25 cellular contexts compared by ENCODE assay signal in genomic region chr15:52557242-52557641, GRCh38. TPM values are rescaled to one million over a fixed set of nuclear protein-coding genes. Genes with fewer than 3 reads are reported as not detected.
DNase-seq lines count a peak whose midpoint lies in the region; ATAC-seq lines count a peak whose summit lies in the region.
"Had no signal": no experiment of that assay in that cellular context is flagged by ENCODE, and none has a peak within 500 bp of the region (broad histone marks: within the 10 kb centered on the region; RNA-seq: fewer than 3 reads in every experiment).

No MANE protein-coding gene starts in this region.

- no peak for ATAC-seq in activated naive CD4-positive, alpha-beta T cell treated with anti-CD3 and anti-CD28 coated beads, Interleukin-2, amount 50 U/mL, for 72 hours
- ATAC-seq in stimulated activated effector memory CD8-positive, alpha-beta T cell treated with anti-CD3 and anti-CD28 coated beads, Interleukin-12 subunit alpha, Interleukin-12 subunit beta, amount 100 ng/mL, for 72 hours: no peak
- no peak for ATAC-seq in GM19397 (IDR thresholded peaks at IDR 0.05; ENCODE audit: unreplicated experiment)

- H3K36me3 ChIP-seq in mesenchymal stem cell (ENCODE audit: control insufficient read depth in 1 of 2, insufficient read depth in 2 of 2, low read depth in 1 of 2, low read length in 2 of 2): peaks cover 2 to 51% of the 10 kb centered on the region in 2 experiments

- H3K79me1 ChIP-seq in mesenchymal stem cell (replicated peaks; ENCODE audit: low read length, poor library complexity, severe bottlenecking): peaks cover 2% of the 10 kb centered on the region

- DNase-seq in activated naive CD4-positive, alpha-beta T cell treated with anti-CD3 and anti-CD28 coated beads, Interleukin-2, amount 50 U/mL, for 72 hours (ENCODE audit: low spot score in 2 of 2): no peak
- DNase-seq in activated naive CD4-positive, alpha-beta T cell treated with anti-CD3 and anti-CD28 coated beads, Interleukin-2, amount 10 ng/mL, durations not matched to agents 7 days and 5 days: no peak
- DNase-seq in amniotic epithelial cell (ENCODE audit: low read depth) (peak; percentile 69), mesenchymal stem cell (no peak), islet precursor cell (no peak), DMS153 treated with DMSO at 0.1 percent for 48 hours (lab: John Stamatoyannopoulos, UW; ENCODE audit: unreplicated experiment) (no peak)
- no peak for DNase-seq in stimulated activated effector memory CD8-positive, alpha-beta T cell treated with anti-CD3 and anti-CD28 coated beads, Interleukin-12 subunit alpha, Interleukin-12 subunit beta, amount 100 ng/mL, for 72 hours (ENCODE audit: low spot score in 2 of 2)
- DNase-seq: ACHN; activated CD4-positive, alpha-beta T cell treated with anti-CD3 and anti-CD28 coated beads for 4 hours; activated CD8-positive, alpha-beta memory T cell treated with anti-CD3 and anti-CD28 coated beads, Interleukin-2, amount 50 U/mL, for 4 hours; DMS153; GOT3; KBM-7; lower lobe of right lung; MV-4-11; NCI-H1694 treated with DMSO at 0.1 percent for 48 hours; NCI-H69; stimulated activated CD4-positive, alpha-beta T cell treated with anti-CD3 and anti-CD28 coated beads, Interleukin-1b, Interleukin-23, amount 100 ng/mL, for 48 hours; stimulated activated naive CD4-positive, alpha-beta T cell; tibial artery had no signal

- H2BK15ac ChIP-seq in mesenchymal stem cell (ENCODE audit: low read depth, poor library complexity, severe bottlenecking): no peak overlapping the region

- H4K91ac ChIP-seq in mesenchymal stem cell (ENCODE audit: low read length): no peak overlapping the region

- H3K9ac ChIP-seq in mesenchymal stem cell (ENCODE audit: low read length): peak overlapping the region; percentile 72
- H3K9ac ChIP-seq: parathyroid adenoma had no signal

- no peak overlapping the region for H2BK120ac ChIP-seq in mesenchymal stem cell (ENCODE audit: low read depth, low read length)

- H3K27me3 ChIP-seq in mesenchymal stem cell (ENCODE audit: control insufficient read depth in 1 of 2, insufficient read depth in 1 of 2, low read length in 2 of 2): no peaks in the 10 kb centered on the region
- H3K27me3 ChIP-seq: hepatocyte, tibial artery had no signal

- H3K9me3 Mint-ChIP-seq in activated naive CD4-positive, alpha-beta T cell treated with anti-CD3 and anti-CD28 coated beads, Interleukin-2, amount 50 U/mL, for 72 hours: no peaks in the 10 kb centered on the region
- no peaks in the 10 kb centered on the region for H3K9me3 Mint-ChIP-seq in activated naive CD4-positive, alpha-beta T cell treated with anti-CD3 and anti-CD28 coated beads, Interleukin-2, amount 10 ng/mL, durations not matched to agents 7 days and 5 days
- no peaks in the 10 kb centered on the region for H3K9me3 Mint-ChIP-seq in stimulated activated effector memory CD8-positive, alpha-beta T cell treated with anti-CD3 and anti-CD28 coated beads, Interleukin-12 subunit alpha, Interleukin-12 subunit beta, amount 100 ng/mL, for 72 hours

- no peaks in the 10 kb centered on the region for H3K9me3 ChIP-seq in mesenchymal stem cell (ENCODE audit: control insufficient read depth, low read length)
- H3K9me3 ChIP-seq: lower lobe of right lung, tibial artery had no signal

- H4K8ac ChIP-seq in mesenchymal stem cell (ENCODE audit: low read length): no peak overlapping the region

- no peak overlapping the region for H2AFZ ChIP-seq in mesenchymal stem cell (ENCODE audit: low read depth, low read length)
- H2AFZ ChIP-seq: hepatocyte, parathyroid adenoma had no signal

- peak overlapping the region; percentile 57 to 99 for H3K27ac Mint-ChIP-seq in activated naive CD4-positive, alpha-beta T cell treated with anti-CD3 and anti-CD28 coated beads, Interleukin-2, amount 50 U/mL, for 72 hours
- no peak overlapping the region for H3K27ac Mint-ChIP-seq in activated naive CD4-positive, alpha-beta T cell treated with anti-CD3 and anti-CD28 coated beads, Interleukin-2, amount 10 ng/mL, durations not matched to agents 7 days and 5 days
- peak overlapping the region; percentile 98 for H3K27ac Mint-ChIP-seq in stimulated activated effector memory CD8-positive, alpha-beta T cell treated with anti-CD3 and anti-CD28 coated beads, Interleukin-12 subunit alpha, Interleukin-12 subunit beta, amount 100 ng/mL, for 72 hours

- H2BK12ac ChIP-seq in mesenchymal stem cell (ENCODE audit: low read length in 2 of 2): no peak overlapping the region

- no peak overlapping the region for H3K4me2 ChIP-seq in mesenchymal stem cell (ENCODE audit: low read length, poor library complexity, severe bottlenecking)
- H3K4me2 ChIP-seq: hepatocyte had no signal

- H3K18ac ChIP-seq in mesenchymal stem cell (ENCODE audit: low read depth in 1 of 2, low read length in 2 of 2): no peak overlapping the region

- H3K27ac ChIP-seq in mesenchymal stem cell (ENCODE audit: low read length, poor library complexity, severe bottlenecking): no peak overlapping the region
- H3K27ac ChIP-seq: C4-2B, lower lobe of right lung, parathyroid adenoma, tibial artery had no signal

- no peak overlapping the region for H2AK5ac ChIP-seq in mesenchymal stem cell (ENCODE audit: low read length, severe bottlenecking)

- H3K4ac ChIP-seq in mesenchymal stem cell (ENCODE audit: low read depth in 1 of 2, low read length in 2 of 2): no peak overlapping the region

- no peaks in the 10 kb centered on the region for H3K27me3 Mint-ChIP-seq in activated naive CD4-positive, alpha-beta T cell treated with anti-CD3 and anti-CD28 coated beads, Interleukin-2, amount 10 ng/mL, durations not matched to agents 7 days and 5 days
- H3K27me3 Mint-ChIP-seq: activated naive CD8-positive, alpha-beta T cell had no signal

- peaks cover 3% of the 10 kb centered on the region for H3K4me1 ChIP-seq in mesenchymal stem cell (ENCODE audit: control insufficient read depth, insufficient read depth, low read depth, low read length)

- H3K4me3 Mint-ChIP-seq in activated naive CD4-positive, alpha-beta T cell treated with anti-CD3 and anti-CD28 coated beads, Interleukin-2, amount 10 ng/mL, durations not matched to agents 7 days and 5 days: no peak overlapping the region
- no peak overlapping the region for H3K4me3 Mint-ChIP-seq in stimulated activated effector memory CD8-positive, alpha-beta T cell treated with anti-CD3 and anti-CD28 coated beads, Interleukin-12 subunit alpha, Interleukin-12 subunit beta, amount 100 ng/mL, for 72 hours
- H3K4me3 Mint-ChIP-seq: activated naive CD8-positive, alpha-beta T cell had no signal

- H3K4me3 ChIP-seq in mesenchymal stem cell (ENCODE audit: insufficient read depth in 1 of 2, low read depth in 1 of 2, low read length in 2 of 2): no peak overlapping the region
- H3K4me3 ChIP-seq: hepatocyte, lower lobe of right lung, tibial artery had no signal

- no peak overlapping the region for H2BK5ac ChIP-seq in mesenchymal stem cell (ENCODE audit: low read depth, low read length, poor library complexity, severe bottlenecking)

- no peak overlapping the region for H3K14ac ChIP-seq in mesenchymal stem cell (ENCODE audit: low read length in 2 of 2)

- peaks cover 34% of the 10 kb centered on the region for H3K4me1 Mint-ChIP-seq in activated naive CD4-positive, alpha-beta T cell treated with anti-CD3 and anti-CD28 coated beads, Interleukin-2, amount 10 ng/mL, durations not matched to agents 7 days and 5 days
- H3K4me1 Mint-ChIP-seq in stimulated activated effector memory CD8-positive, alpha-beta T cell treated with anti-CD3 and anti-CD28 coated beads, Interleukin-12 subunit alpha, Interleukin-12 subunit beta, amount 100 ng/mL, for 72 hours: peaks cover 66% of the 10 kb centered on the region

- H3K23ac ChIP-seq in mesenchymal stem cell (ENCODE audit: low read length in 2 of 2): no peak overlapping the region

- peaks cover 8 to 9% of the 10 kb centered on the region in 2 donors for H3K36me3 Mint-ChIP-seq in activated naive CD4-positive, alpha-beta T cell treated with anti-CD3 and anti-CD28 coated beads, Interleukin-2, amount 50 U/mL, for 72 hours
- H3K36me3 Mint-ChIP-seq in activated naive CD4-positive, alpha-beta T cell treated with anti-CD3 and anti-CD28 coated beads, Interleukin-2, amount 10 ng/mL, durations not matched to agents 7 days and 5 days: peaks cover 26% of the 10 kb centered on the region
- peaks cover 93% of the 10 kb centered on the region for H3K36me3 Mint-ChIP-seq in stimulated activated effector memory CD8-positive, alpha-beta T cell treated with anti-CD3 and anti-CD28 coated beads, Interleukin-12 subunit alpha, Interleukin-12 subunit beta, amount 100 ng/mL, for 72 hours

- CTCF ChIA-PET in activated naive CD4-positive, alpha-beta T cell treated with anti-CD3 and anti-CD28 coated beads, Interleukin-2, amount 10 ng/mL, durations not matched to agents 7 days and 5 days (lab: Charles Lee): no interaction called here

RNA-seq across cellular contexts. Expression of gene ARPP19, which starts 11.6 kb away (rescaled TPM):
- total RNA-seq in activated naive CD4-positive, alpha-beta T cell treated with anti-CD3 and anti-CD28 coated beads, Interleukin-2, amount 50 U/mL, for 72 hours: 100 to 1,000 TPM; 103 to 118 TPM
- polyA plus RNA-seq in mesenchymal stem cell (2013, experiment 1 of 2): 59.1 TPM
- 58.9 TPM for polyA plus RNA-seq in mesenchymal stem cell (2013, experiment 2 of 2)

RNA-seq across cellular contexts. Expression of gene MYO5A, which starts 28.6 kb away (rescaled TPM):
- 10 to 100 TPM; 14.0 to 19.5 TPM for total RNA-seq in activated naive CD4-positive, alpha-beta T cell treated with anti-CD3 and anti-CD28 coated beads, Interleukin-2, amount 50 U/mL, for 72 hours
- polyA plus RNA-seq in mesenchymal stem cell (2013, experiment 1 of 2): 13.1 TPM
- polyA plus RNA-seq in mesenchymal stem cell (2013, experiment 2 of 2): 11.6 TPM
